In the genomic region with DNA sequence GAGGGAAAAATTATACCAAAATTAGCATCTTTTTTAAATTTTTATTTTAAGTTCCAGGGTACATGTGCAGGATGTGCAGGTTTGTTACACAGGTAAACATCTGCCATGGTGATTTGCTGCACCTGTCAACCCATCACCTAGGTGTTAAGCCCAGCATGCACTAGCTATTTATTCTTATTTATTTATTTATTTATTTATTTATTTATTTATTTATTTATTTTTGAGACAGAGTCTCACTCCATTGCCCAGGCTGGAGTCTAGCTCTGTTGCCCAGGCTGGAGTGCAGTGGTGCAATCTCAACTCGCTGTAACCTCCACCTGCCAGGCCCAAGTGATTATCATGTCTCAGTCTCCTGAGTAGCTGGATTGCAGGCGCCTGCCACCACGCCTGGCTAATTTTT, we compare ENCODE assay signal across 4 cellular contexts.
DNase-seq lines count a peak whose midpoint lies in the region; ATAC-seq, FAIRE-seq and TF ChIP-seq lines count a peak whose summit lies in the region.
"Not testable (repeated sequence)": the region's sequence is repeated elsewhere in the genome, so short reads cannot be mapped to it uniquely, and the experiment has no call there.

No MANE protein-coding gene starts in this region.

- not testable (repeated sequence) for DNase-seq in A549 (ENCODE audit: low read depth in 1 of 2, low spot score in 1 of 2)
- peak; percentile 12 for DNase-seq in left kidney (ENCODE audit: low read depth, low spot score)
- DNase-seq in thyroid gland: peak; percentile 48 to 64

- not testable (repeated sequence) for TF ChIP-seq EP300 in A549 (IDR thresholded peaks at IDR 0.05)

- POLR2A ChIA-PET in A549 (lab: Yijun Ruan, JAX); HEK293 (lab: Yijun Ruan, JAX): not testable (repeated sequence)

- FAIRE-seq in A549 (lab: Jason Lieb, UNC): not testable (repeated sequence)

- not testable (repeated sequence) for ATAC-seq in A549

- CTCF ChIA-PET in A549 (lab: Yijun Ruan, JAX) (interaction anchor here (1.4 to 1.7 kb wide), 2 partner anchors 15 to 44 kb away, joined by 5 to 6 read pairs; no protein-coding TSS in a partner anchor), HEK293 (lab: Yijun Ruan, JAX) (interaction anchor here (0.6 kb wide), 1 partner anchor 165 kb away, joined by 3 read pairs; no protein-coding TSS in a partner anchor)

- not testable (repeated sequence) for TF ChIP-seq RAD21 in A549 (conservative IDR thresholded peaks at IDR 0.05 in 1 of 2, IDR thresholded peaks at IDR 0.05 in 1 of 2)

- not testable (repeated sequence) for H3K4me1 ChIP-seq in A549; HEK293 (ENCODE audit: control insufficient read depth, insufficient read depth, low read length); thyroid gland

- not testable (repeated sequence) for H3K4me2 ChIP-seq in A549

- H3K4me3 ChIP-seq in A549; HEK293 (ENCODE audit: low read depth, low read length); thyroid gland (replicated peaks in 1 of 3): not testable (repeated sequence)

- H3K27me3 ChIP-seq in thyroid gland: not testable (repeated sequence)

- not testable (repeated sequence) for H3K27ac ChIP-seq in A549; HEK293 (ENCODE audit: extremely low read depth, low read depth, low read length); thyroid gland

- intact Hi-C loops in thyroid gland (cut with DNase I): not testable (repeated sequence)

- not testable (repeated sequence) for TF ChIP-seq CTCF in A549 (IDR thresholded peaks at IDR 0.05); HEK293 (tag by site-specific recombination; IDR thresholded peaks at IDR 0.05); thyroid gland (IDR thresholded peaks at IDR 0.05)

- 98% methylated on average over 3 of the region's 3 CpGs for WGBS in A549 (ENCODE audit: missing lambda C conversion rate)
- 62 to 63% methylated on average over 3 of the region's 3 CpGs for WGBS in thyroid gland, 2 donors

- not testable (repeated sequence) for TF ChIP-seq POLR2A in A549 (IDR thresholded peaks at IDR 0.05; ENCODE audit: low read length); thyroid gland (IDR thresholded peaks at IDR 0.05)

- H3K9me3 ChIP-seq in A549; HEK293 (ENCODE audit: control insufficient read depth, insufficient read depth, low read depth, low read length); thyroid gland: not testable (repeated sequence)

- H3K36me3 ChIP-seq in HEK293 (ENCODE audit: control insufficient read depth in 2 of 2, insufficient read depth in 1 of 2, low read length in 2 of 2); thyroid gland: not testable (repeated sequence)

TF ChIP-seq in A549, 52 proteins besides CTCF, POLR2A, EP300 and RAD21:
- peak; percentile 77 for TF ChIP-seq ZC3H11A (IDR thresholded peaks at IDR 0.05)

TF ChIP-seq in HEK293, 187 proteins besides CTCF, POLR2A, EP300 and RAD21 (continues in another document):
- TF ChIP-seq ZNF394 (tag by site-specific recombination; IDR thresholded peaks at IDR 0.05; ENCODE audit: borderline replicate concordance) (peak; percentile 90), ZNF292 (tag by site-specific recombination; IDR thresholded peaks at IDR 0.05; ENCODE audit: borderline replicate concordance, low read depth) (peak; percentile 73; the same call in 1 of the 2 replicates), ZNF529 (tag by site-specific recombination; IDR thresholded peaks at IDR 0.05; ENCODE audit: insufficient replicate concordance) (peak; percentile 32), ZNF433 (tag by site-specific recombination; IDR thresholded peaks at IDR 0.05; ENCODE audit: low read depth) (peak; percentile 45; the same call in 1 of the 2 replicates), ZNF654 (tag by site-specific recombination; IDR thresholded peaks at IDR 0.05; ENCODE audit: low read depth) (peak; percentile 14; the same call in 1 of the 2 replicates), ZNF121 (tag by site-specific recombination; IDR thresholded peaks at IDR 0.05) (0 out of 2 replicates have a peak, but pooled peaks have one; percentile 37), ZNF266 (tag by site-specific recombination; IDR thresholded peaks at IDR 0.05; ENCODE audit: low read depth) (0 out of 2 replicates have a peak, but pooled peaks have one; percentile 22), ZNF664 (tag by site-specific recombination; IDR thresholded peaks at IDR 0.05) (peak; percentile 30; the same call in 1 of the 2 replicates), ZBTB8A (tag by site-specific recombination; IDR thresholded peaks at IDR 0.05) (peak; percentile 57), ZNF623 (tag by site-specific recombination; IDR thresholded peaks at IDR 0.05) (peak; percentile 46)
- TF ChIP-seq, protein P1, sequence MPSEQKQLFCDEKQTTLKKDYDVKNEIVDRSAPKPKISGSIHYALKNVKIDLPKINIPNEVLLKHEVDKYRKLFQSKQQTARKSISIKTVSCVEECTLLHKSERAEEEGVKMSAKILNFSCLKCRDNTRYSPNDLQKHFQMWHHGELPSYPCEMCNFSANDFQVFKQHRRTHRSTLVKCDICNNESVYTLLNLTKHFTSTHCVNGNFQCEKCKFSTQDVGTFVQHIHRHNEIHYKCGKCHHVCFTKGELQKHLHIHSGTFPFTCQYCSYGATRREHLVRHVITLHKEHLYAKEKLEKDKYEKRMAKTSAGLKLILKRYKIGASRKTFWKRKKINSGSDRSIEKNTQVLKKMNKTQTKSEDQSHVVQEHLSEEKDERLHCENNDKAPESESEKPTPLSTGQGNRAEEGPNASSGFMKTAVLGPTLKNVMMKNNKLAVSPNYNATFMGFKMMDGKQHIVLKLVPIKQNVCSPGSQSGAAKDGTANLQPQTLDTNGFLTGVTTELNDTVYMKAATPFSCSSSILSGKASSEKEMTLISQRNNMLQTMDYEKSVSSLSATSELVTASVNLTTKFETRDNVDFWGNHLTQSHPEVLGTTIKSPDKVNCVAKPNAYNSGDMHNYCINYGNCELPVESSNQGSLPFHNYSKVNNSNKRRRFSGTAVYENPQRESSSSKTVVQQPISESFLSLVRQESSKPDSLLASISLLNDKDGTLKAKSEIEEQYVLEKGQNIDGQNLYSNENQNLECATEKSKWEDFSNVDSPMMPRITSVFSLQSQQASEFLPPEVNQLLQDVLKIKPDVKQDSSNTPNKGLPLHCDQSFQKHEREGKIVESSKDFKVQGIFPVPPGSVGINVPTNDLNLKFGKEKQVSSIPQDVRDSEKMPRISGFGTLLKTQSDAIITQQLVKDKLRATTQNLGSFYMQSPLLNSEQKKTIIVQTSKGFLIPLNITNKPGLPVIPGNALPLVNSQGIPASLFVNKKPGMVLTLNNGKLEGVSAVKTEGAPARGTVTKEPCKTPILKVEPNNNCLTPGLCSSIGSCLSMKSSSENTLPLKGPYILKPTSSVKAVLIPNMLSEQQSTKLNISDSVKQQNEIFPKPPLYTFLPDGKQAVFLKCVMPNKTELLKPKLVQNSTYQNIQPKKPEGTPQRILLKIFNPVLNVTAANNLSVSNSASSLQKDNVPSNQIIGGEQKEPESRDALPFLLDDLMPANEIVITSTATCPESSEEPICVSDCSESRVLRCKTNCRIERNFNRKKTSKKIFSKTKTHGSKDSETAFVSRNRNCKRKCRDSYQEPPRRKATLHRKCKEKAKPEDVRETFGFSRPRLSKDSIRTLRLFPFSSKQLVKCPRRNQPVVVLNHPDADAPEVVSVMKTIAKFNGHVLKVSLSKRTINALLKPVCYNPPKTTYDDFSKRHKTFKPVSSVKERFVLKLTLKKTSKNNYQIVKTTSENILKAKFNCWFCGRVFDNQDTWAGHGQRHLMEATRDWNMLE (tag by site-specific recombination; conservative IDR thresholded peaks at IDR 0.05; ENCODE audit: low read depth): peak; percentile 78
- TF ChIP-seq, protein P2, sequence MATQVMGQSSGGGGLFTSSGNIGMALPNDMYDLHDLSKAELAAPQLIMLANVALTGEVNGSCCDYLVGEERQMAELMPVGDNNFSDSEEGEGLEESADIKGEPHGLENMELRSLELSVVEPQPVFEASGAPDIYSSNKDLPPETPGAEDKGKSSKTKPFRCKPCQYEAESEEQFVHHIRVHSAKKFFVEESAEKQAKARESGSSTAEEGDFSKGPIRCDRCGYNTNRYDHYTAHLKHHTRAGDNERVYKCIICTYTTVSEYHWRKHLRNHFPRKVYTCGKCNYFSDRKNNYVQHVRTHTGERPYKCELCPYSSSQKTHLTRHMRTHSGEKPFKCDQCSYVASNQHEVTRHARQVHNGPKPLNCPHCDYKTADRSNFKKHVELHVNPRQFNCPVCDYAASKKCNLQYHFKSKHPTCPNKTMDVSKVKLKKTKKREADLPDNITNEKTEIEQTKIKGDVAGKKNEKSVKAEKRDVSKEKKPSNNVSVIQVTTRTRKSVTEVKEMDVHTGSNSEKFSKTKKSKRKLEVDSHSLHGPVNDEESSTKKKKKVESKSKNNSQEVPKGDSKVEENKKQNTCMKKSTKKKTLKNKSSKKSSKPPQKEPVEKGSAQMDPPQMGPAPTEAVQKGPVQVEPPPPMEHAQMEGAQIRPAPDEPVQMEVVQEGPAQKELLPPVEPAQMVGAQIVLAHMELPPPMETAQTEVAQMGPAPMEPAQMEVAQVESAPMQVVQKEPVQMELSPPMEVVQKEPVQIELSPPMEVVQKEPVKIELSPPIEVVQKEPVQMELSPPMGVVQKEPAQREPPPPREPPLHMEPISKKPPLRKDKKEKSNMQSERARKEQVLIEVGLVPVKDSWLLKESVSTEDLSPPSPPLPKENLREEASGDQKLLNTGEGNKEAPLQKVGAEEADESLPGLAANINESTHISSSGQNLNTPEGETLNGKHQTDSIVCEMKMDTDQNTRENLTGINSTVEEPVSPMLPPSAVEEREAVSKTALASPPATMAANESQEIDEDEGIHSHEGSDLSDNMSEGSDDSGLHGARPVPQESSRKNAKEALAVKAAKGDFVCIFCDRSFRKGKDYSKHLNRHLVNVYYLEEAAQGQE (tag by site-specific recombination; IDR thresholded peaks at IDR 0.05): 0 out of 2 replicates have a peak, but pooled peaks have one; percentile 23
- TF ChIP-seq, protein P3, sequence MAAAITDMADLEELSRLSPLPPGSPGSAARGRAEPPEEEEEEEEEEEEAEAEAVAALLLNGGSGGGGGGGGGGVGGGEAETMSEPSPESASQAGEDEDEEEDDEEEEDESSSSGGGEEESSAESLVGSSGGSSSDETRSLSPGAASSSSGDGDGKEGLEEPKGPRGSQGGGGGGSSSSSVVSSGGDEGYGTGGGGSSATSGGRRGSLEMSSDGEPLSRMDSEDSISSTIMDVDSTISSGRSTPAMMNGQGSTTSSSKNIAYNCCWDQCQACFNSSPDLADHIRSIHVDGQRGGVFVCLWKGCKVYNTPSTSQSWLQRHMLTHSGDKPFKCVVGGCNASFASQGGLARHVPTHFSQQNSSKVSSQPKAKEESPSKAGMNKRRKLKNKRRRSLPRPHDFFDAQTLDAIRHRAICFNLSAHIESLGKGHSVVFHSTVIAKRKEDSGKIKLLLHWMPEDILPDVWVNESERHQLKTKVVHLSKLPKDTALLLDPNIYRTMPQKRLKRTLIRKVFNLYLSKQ (tag by site-specific recombination; IDR thresholded peaks at IDR 0.05; ENCODE audit: borderline replicate concordance): peak; percentile 45; the same call in 1 of the 2 replicates
